Comparison of ENCODE assay signal across 9 cellular contexts in the genomic region with DNA sequence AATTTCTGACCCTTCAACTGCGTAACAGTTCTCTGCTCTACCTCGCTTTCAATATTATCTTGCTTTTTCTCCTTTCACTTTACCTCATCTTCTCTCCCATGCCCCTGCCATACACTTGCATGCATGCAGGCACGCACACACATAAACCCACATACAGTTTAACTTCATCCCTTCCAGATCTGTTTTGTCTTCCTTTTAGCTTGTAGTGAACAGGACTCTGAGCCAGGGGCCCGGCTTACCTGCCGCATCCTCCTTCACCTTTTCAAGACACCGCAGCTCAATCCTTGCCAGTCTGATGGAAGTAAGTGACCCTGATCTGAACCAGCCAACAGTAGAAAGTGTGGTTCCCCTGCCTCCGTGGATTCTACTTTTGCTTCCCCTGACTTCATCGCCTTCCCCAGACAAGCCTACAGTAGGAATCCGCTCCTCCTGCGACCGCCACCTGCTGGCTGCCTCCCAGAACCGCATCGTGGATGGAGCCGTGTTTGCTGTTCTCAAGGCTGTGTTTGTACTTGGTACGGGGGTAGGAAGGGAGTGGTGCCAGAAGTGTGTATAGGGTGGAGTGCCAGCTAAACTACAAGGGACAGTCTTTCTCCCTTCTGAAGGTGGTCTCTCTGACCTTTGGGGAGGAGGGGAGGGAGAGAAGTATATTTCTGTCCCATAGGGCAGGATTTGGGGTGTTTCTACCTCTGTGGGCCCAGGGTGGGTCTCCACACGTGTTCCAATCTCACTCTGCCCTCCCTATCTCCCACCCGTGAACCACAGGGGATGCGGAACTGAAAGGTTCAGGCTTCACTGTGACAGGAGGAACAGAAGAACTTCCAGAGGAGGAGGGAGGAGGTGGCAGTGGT. TPM values are rescaled to one million over a fixed set of nuclear protein-coding genes. Genes with fewer than 3 reads are reported as not detected.
DNase-seq lines count a peak whose midpoint lies in the region; ATAC-seq and TF ChIP-seq lines count a peak whose summit lies in the region.
"Had no signal": no experiment of that assay in that cellular context is flagged by ENCODE, and none has a peak within 500 bp of the region (broad histone marks: within the 10 kb centered on the region; RNA-seq: fewer than 3 reads in every experiment).

No MANE protein-coding gene starts in this region.

- intact Hi-C loops in CD4-positive, alpha-beta memory T cell (cut with micrococcal nuclease) = loop anchor here (1.0 to 2.0 kb wide), 4 partner anchors 18 to 50 kb away; a partner anchor contains a TSS
- intact Hi-C loops in right lobe of liver (cut with DNase I) = no loop called here

- no peak overlapping the region for H3K14ac ChIP-seq in neuronal stem cell (ENCODE audit: low read length)

- H3K79me1 ChIP-seq in neuronal stem cell (ENCODE audit: low read depth, low read length) = peaks cover 2% of the 10 kb centered on the region

- ATAC-seq in GM21360 (IDR thresholded peaks at IDR 0.05; ENCODE audit: unreplicated experiment) (peak; percentile 68), right lobe of liver (peak; percentile 84 to 92 (median 91))

- peak; percentile 76 to 80 (median 80) for DNase-seq in CD4-positive, alpha-beta memory T cell
- DNase-seq in NCI-H2107 treated with DMSO at 0.1 percent for 48 hours (lab: John Stamatoyannopoulos, UW; ENCODE audit: unreplicated experiment) = peak; percentile 35
- peak; percentile 77 for DNase-seq in activated CD4-positive, alpha-beta T cell treated with anti-CD3 and anti-CD28 coated beads, Interleukin-2, amount 10 ng/mL, durations not matched to agents 7 days and 5 days
- peak; percentile 56 for DNase-seq in cerebellar cortex (ENCODE audit: low spot score)
- DNase-seq in right lobe of liver = peak; percentile 58 to 72 (median 66)
- DNase-seq in stimulated activated CD8-positive, alpha-beta memory T cell treated with anti-CD3 and anti-CD28 coated beads, Interleukin-12 subunit alpha, Interleukin-12 subunit beta, amount 100 ng/mL, for 4 hours (ENCODE audit: low read depth) = peak; percentile 59
- no peak for DNase-seq in neuronal stem cell (ENCODE audit: low spot score)

- POLR2A ChIA-PET in CD4-positive, alpha-beta memory T cell (lab: Charles Lee; ENCODE audit: partially characterized antibody) = interaction anchor here (1.0 to 3.9 kb wide), 7 partner anchors 11 to 32 kb away, joined by 3 to 47 read pairs (median 15); a partner anchor contains a TSS
- POLR2A ChIA-PET in activated CD4-positive, alpha-beta T cell treated with anti-CD3 and anti-CD28 coated beads, Interleukin-2, amount 10 ng/mL, durations not matched to agents 7 days and 5 days (lab: Charles Lee) = no interaction called here

- no peak overlapping the region for H2BK12ac ChIP-seq in neuronal stem cell (ENCODE audit: low read length)

- peaks cover 15 to 65% of the 10 kb centered on the region in 2 donors for H3K36me3 Mint-ChIP-seq in CD4-positive, alpha-beta memory T cell
- peaks cover 47% of the 10 kb centered on the region for H3K36me3 Mint-ChIP-seq in activated CD4-positive, alpha-beta T cell treated with anti-CD3 and anti-CD28 coated beads, Interleukin-2, amount 10 ng/mL, durations not matched to agents 7 days and 5 days (ENCODE audit: low read depth)

- H3K4me3 ChIP-seq in CD4-positive, alpha-beta memory T cell (ENCODE audit: low read length in 2 of 2) = no peak overlapping the region
- no peak overlapping the region for H3K4me3 ChIP-seq in right lobe of liver
- H3K4me3 ChIP-seq in neuronal stem cell (ENCODE audit: low read length in 2 of 2) = no peak overlapping the region
- H3K4me3 ChIP-seq: SJSA1 had no signal

- H2BK120ac ChIP-seq in neuronal stem cell (ENCODE audit: low read depth, low read length) = no peak overlapping the region

- H3K27me3 ChIP-seq in CD4-positive, alpha-beta memory T cell (ENCODE audit: insufficient read depth, low read length) = no peaks in the 10 kb centered on the region
- no peaks in the 10 kb centered on the region for H3K27me3 ChIP-seq in right lobe of liver
- no peaks in the 10 kb centered on the region for H3K27me3 ChIP-seq in neuronal stem cell (ENCODE audit: control insufficient read depth in 3 of 3, insufficient read depth in 3 of 3, low read depth in 1 of 3, low read length in 3 of 3)
- H3K27me3 ChIP-seq: SJSA1 had no signal

- no peak overlapping the region for H2AFZ ChIP-seq in neuronal stem cell (ENCODE audit: low read length)

- H3K36me3 ChIP-seq in CD4-positive, alpha-beta memory T cell (ENCODE audit: insufficient read depth, low read length) = peaks cover 38% of the 10 kb centered on the region
- H3K36me3 ChIP-seq in right lobe of liver (peaks cover 0 to 32% (median 0%) of the 10 kb centered on the region in 4 donors), neuronal stem cell (replicated peaks in 1 of 2; ENCODE audit: control insufficient read depth in 2 of 2, insufficient read depth in 2 of 2, low read length in 2 of 2) (peaks cover 62 to 91% of the 10 kb centered on the region in 2 donors)
- H3K36me3 ChIP-seq: SJSA1 had no signal

- no peak overlapping the region for H4K91ac ChIP-seq in neuronal stem cell (ENCODE audit: low read depth, low read length, poor library complexity)

- no peaks in the 10 kb centered on the region for H3K9me3 ChIP-seq in CD4-positive, alpha-beta memory T cell (ENCODE audit: control insufficient read depth in 1 of 2, low read length in 2 of 2)
- H3K9me3 ChIP-seq in right lobe of liver = no peaks in the 10 kb centered on the region
- H3K9me3 ChIP-seq in neuronal stem cell (replicated peaks in 1 of 2; ENCODE audit: control insufficient read depth in 2 of 2, insufficient read depth in 1 of 2, low read depth in 1 of 2, low read length in 2 of 2) = no peaks in the 10 kb centered on the region
- H3K9me3 ChIP-seq: SJSA1 had no signal

- no peak overlapping the region for H3K9ac ChIP-seq in neuronal stem cell (ENCODE audit: low read depth, low read length, poor library complexity)

- CTCF ChIA-PET in CD4-positive, alpha-beta memory T cell (lab: Charles Lee; ENCODE audit: partially characterized antibody) = interaction anchor here (0.5 to 4.3 kb wide), 13 partner anchors 11 to 159 kb away, joined by 3 to 75 read pairs (median 6); a partner anchor contains a TSS
- CTCF ChIA-PET in activated CD4-positive, alpha-beta T cell treated with anti-CD3 and anti-CD28 coated beads, Interleukin-2, amount 10 ng/mL, durations not matched to agents 7 days and 5 days (lab: Charles Lee) = interaction anchor here (0.7 to 3.2 kb wide), 9 partner anchors 10 to 43 kb away, joined by 3 to 10 read pairs (median 3); a partner anchor contains a TSS

- no peak overlapping the region for H3K4me2 ChIP-seq in neuronal stem cell (ENCODE audit: insufficient read depth, low read length, poor library complexity, severe bottlenecking)

- H3K18ac ChIP-seq in neuronal stem cell (ENCODE audit: low read length) = no peak overlapping the region

- peaks cover 13% of the 10 kb centered on the region for H3K4me1 ChIP-seq in CD4-positive, alpha-beta memory T cell (ENCODE audit: insufficient read depth, low read length)
- H3K4me1 ChIP-seq in right lobe of liver = no peaks in the 10 kb centered on the region
- peaks cover 0 to 3% of the 10 kb centered on the region in 2 donors for H3K4me1 ChIP-seq in neuronal stem cell (ENCODE audit: control insufficient read depth in 2 of 2, insufficient read depth in 1 of 2, low read depth in 1 of 2, low read length in 2 of 2)
- H3K4me1 ChIP-seq: SJSA1 had no signal

- WGBS in right lobe of liver (ENCODE audit: insufficient coverage, low coverage, low lambda C conversion rate, missing lambda C conversion rate) = 33% methylated on average over 16 of the region's 18 CpGs
- WGBS in neuronal stem cell (ENCODE audit: extremely low coverage in 2 of 2, insufficient read length in 2 of 2, insufficient replicate concordance in 1 of 2), 2 donors = no CpG with 5 or more reads among the region's 18 CpGs

- H4K8ac ChIP-seq in neuronal stem cell (ENCODE audit: low read depth, low read length) = no peak overlapping the region

- H3K23ac ChIP-seq in neuronal stem cell (ENCODE audit: low read depth, low read length, poor library complexity) = no peak overlapping the region

- H3K4me1 Mint-ChIP-seq in CD4-positive, alpha-beta memory T cell = peaks cover 7 to 18% (median 15%) of the 10 kb centered on the region in 4 donors
- H3K4me1 Mint-ChIP-seq in activated CD4-positive, alpha-beta T cell treated with anti-CD3 and anti-CD28 coated beads, Interleukin-2, amount 10 ng/mL, durations not matched to agents 7 days and 5 days = peaks cover 16% of the 10 kb centered on the region

- H3K27ac Mint-ChIP-seq in CD4-positive, alpha-beta memory T cell = peak overlapping the region; percentile 38 to 94 (median 89)
- peak overlapping the region; percentile 51 for H3K27ac Mint-ChIP-seq in activated CD4-positive, alpha-beta T cell treated with anti-CD3 and anti-CD28 coated beads, Interleukin-2, amount 10 ng/mL, durations not matched to agents 7 days and 5 days

- peak overlapping the region in 4 of 8 donors; percentile 0 to 64 (median 21) for H3K4me3 Mint-ChIP-seq in CD4-positive, alpha-beta memory T cell
- no peak overlapping the region for H3K4me3 Mint-ChIP-seq in activated CD4-positive, alpha-beta T cell treated with anti-CD3 and anti-CD28 coated beads, Interleukin-2, amount 10 ng/mL, durations not matched to agents 7 days and 5 days

- no peak overlapping the region for H2AK5ac ChIP-seq in neuronal stem cell (ENCODE audit: low read depth, low read length)

- peak; percentile 64 to 78 (median 73) for TF ChIP-seq CTCF in right lobe of liver (IDR thresholded peaks at IDR 0.05)

- TF ChIP-seq POLR2A in right lobe of liver (IDR thresholded peaks at IDR 0.05) = no peak

- H2BK15ac ChIP-seq in neuronal stem cell (ENCODE audit: low read length) = no peak overlapping the region

- H2BK5ac ChIP-seq in neuronal stem cell (ENCODE audit: low read length) = no peak overlapping the region

- H3K27ac ChIP-seq in CD4-positive, alpha-beta memory T cell (ENCODE audit: low read depth, low read length) = peak overlapping the region; percentile 28
- no peak overlapping the region for H3K27ac ChIP-seq in right lobe of liver
- no peak overlapping the region for H3K27ac ChIP-seq in neuronal stem cell (replicated peaks; ENCODE audit: low read length)
- H3K27ac ChIP-seq: SJSA1 had no signal

- H3K9me3 Mint-ChIP-seq in CD4-positive, alpha-beta memory T cell = no peaks in the 10 kb centered on the region
- no peaks in the 10 kb centered on the region for H3K9me3 Mint-ChIP-seq in activated CD4-positive, alpha-beta T cell treated with anti-CD3 and anti-CD28 coated beads, Interleukin-2, amount 10 ng/mL, durations not matched to agents 7 days and 5 days

- no peak overlapping the region for H3K4ac ChIP-seq in neuronal stem cell (ENCODE audit: low read length)

- H3K27me3 Mint-ChIP-seq in CD4-positive, alpha-beta memory T cell = no peaks in the 10 kb centered on the region
- no peaks in the 10 kb centered on the region for H3K27me3 Mint-ChIP-seq in activated CD4-positive, alpha-beta T cell treated with anti-CD3 and anti-CD28 coated beads, Interleukin-2, amount 10 ng/mL, durations not matched to agents 7 days and 5 days

RNA-seq across cellular contexts. Expression of a gene that starts 10.7 kb away (rescaled TPM):
- total RNA-seq in CD4-positive, alpha-beta memory T cell = 10 to 100 TPM; 84.4 to 89.9 TPM
- 10 to 100 TPM in 1 of 2 donors, 1 to 10 TPM in 1; 3.4 to 18.7 TPM for polyA plus RNA-seq in CD4-positive, alpha-beta memory T cell
- total RNA-seq in activated CD4-positive, alpha-beta T cell treated with anti-CD3 and anti-CD28 coated beads, Interleukin-2, amount 10 ng/mL, durations not matched to agents 7 days and 5 days = 10 to 100 TPM; 56.6 to 64.7 TPM
- 10 to 100 TPM in 5 of 6 experiments, 1 to 10 TPM in 1; 7.8 to 16.3 (median 12.5) TPM for total RNA-seq in right lobe of liver
- 16.3 TPM for polyA plus RNA-seq in neuronal stem cell (2013, experiment 1 of 2)
- polyA plus RNA-seq in neuronal stem cell (2013, experiment 2 of 2) = 16.2 TPM
- total RNA-seq: SJSA1 had no signal

RNA-seq across cellular contexts. Expression of a gene that starts 15.5 kb away (rescaled TPM):
- total RNA-seq in CD4-positive, alpha-beta memory T cell = 1 to 10 TPM; 2.2 to 2.3 TPM
- under 1 TPM; 0.21 to 0.25 TPM for polyA plus RNA-seq in CD4-positive, alpha-beta memory T cell
- total RNA-seq in activated CD4-positive, alpha-beta T cell treated with anti-CD3 and anti-CD28 coated beads, Interleukin-2, amount 10 ng/mL, durations not matched to agents 7 days and 5 days = 1 to 10 TPM in 1 of 2 experiments, under 1 TPM in 1; 0.98 to 1.6 TPM
- under 1 TPM in 5 of 6 experiments, not detected in 1; 0.12 to 0.25 (median 0.14) TPM for total RNA-seq in right lobe of liver
- 28.0 TPM for polyA plus RNA-seq in neuronal stem cell (2013, experiment 1 of 2)
- polyA plus RNA-seq in neuronal stem cell (2013, experiment 2 of 2) = 27.1 TPM
- total RNA-seq: SJSA1 had no signal

RNA-seq across cellular contexts. Expression of a gene that starts 17.8 kb away (rescaled TPM):
- 100 to 1,000 TPM; 378 to 379 TPM for total RNA-seq in CD4-positive, alpha-beta memory T cell
- 1,000 to 10,000 TPM; 1,405 to 1,440 TPM for polyA plus RNA-seq in CD4-positive, alpha-beta memory T cell
- 100 to 1,000 TPM; 447 to 523 TPM for total RNA-seq in activated CD4-positive, alpha-beta T cell treated with anti-CD3 and anti-CD28 coated beads, Interleukin-2, amount 10 ng/mL, durations not matched to agents 7 days and 5 days
- total RNA-seq in right lobe of liver = 1 to 10 TPM in 5 of 6 experiments, under 1 TPM in 1; 0.64 to 4.0 (median 1.7) TPM
- 0.10 TPM for polyA plus RNA-seq in neuronal stem cell (2013, experiment 1 of 2)
- polyA plus RNA-seq in neuronal stem cell (2013, experiment 2 of 2) = not detected
- total RNA-seq: SJSA1 had no signal

RNA-seq across cellular contexts. Expression of a gene that starts 22.6 kb away (rescaled TPM):
- 10 to 100 TPM; 45.1 to 51.6 TPM for total RNA-seq in CD4-positive, alpha-beta memory T cell
- 1 to 10 TPM; 3.1 to 7.4 TPM for polyA plus RNA-seq in CD4-positive, alpha-beta memory T cell
- 10 to 100 TPM; 25.3 to 25.5 TPM for total RNA-seq in activated CD4-positive, alpha-beta T cell treated with anti-CD3 and anti-CD28 coated beads, Interleukin-2, amount 10 ng/mL, durations not matched to agents 7 days and 5 days
- not detected for total RNA-seq in right lobe of liver
- not detected for polyA plus RNA-seq in neuronal stem cell (2013, experiment 1 of 2)
- 0.15 TPM for polyA plus RNA-seq in neuronal stem cell (2013, experiment 2 of 2)
- total RNA-seq: SJSA1 had no signal

RNA-seq across cellular contexts. Expression of a gene that starts 33.5 kb away (rescaled TPM):
- 10 to 100 TPM; 41.9 to 42.9 TPM for total RNA-seq in CD4-positive, alpha-beta memory T cell
- 1 to 10 TPM in 1 of 2 donors, under 1 TPM in 1; 0.45 to 2.6 TPM for polyA plus RNA-seq in CD4-positive, alpha-beta memory T cell
- total RNA-seq in activated CD4-positive, alpha-beta T cell treated with anti-CD3 and anti-CD28 coated beads, Interleukin-2, amount 10 ng/mL, durations not matched to agents 7 days and 5 days = 10 to 100 TPM; 13.5 to 14.3 TPM
- total RNA-seq in right lobe of liver = 10 to 100 TPM in 2 of 6 experiments, 1 to 10 TPM in 4; 5.2 to 12.1 (median 8.5) TPM
- 8.5 TPM for polyA plus RNA-seq in neuronal stem cell (2013, experiment 1 of 2)
- polyA plus RNA-seq in neuronal stem cell (2013, experiment 2 of 2) = 7.9 TPM
- total RNA-seq: SJSA1 had no signal

Comparison
In these comparisons a context has a peak if more than half of its experiments do, and no peak if none do; other contexts are left out.
1. RNA of a gene that starts 17.8 kb away (total RNA-seq): 447 to 523 TPM in activated CD4-positive, alpha-beta T cell treated with anti-CD3 and anti-CD28 coated beads, Interleukin-2, amount 10 ng/mL, durations not matched to agents 7 days and 5 days and 378 to 379 TPM in CD4-positive, alpha-beta memory T cell; 0.64 to 4.0 TPM in right lobe of liver; every median in the first group is over 10 times any median in the second.